Comparison of ENCODE assay signal across 24 cellular contexts in genomic region chr11:70729949-70730348, GRCh38.
"Had no signal": no experiment of that assay in that cellular context is flagged by ENCODE, and none has a peak within 500 bp of the region (broad histone marks: within the 10 kb centered on the region; RNA-seq: fewer than 3 reads in every experiment).

No MANE protein-coding gene starts in this region.

- H3K4me1 Mint-ChIP-seq: immature natural killer cell; memory B cell; naive thymus-derived CD8-positive, alpha-beta T cell; stimulated activated memory B cell treated with anti-CD40 and anti-IgM and Interleukin-4, amounts not matched to agents 10 μg/mL and 1 μg/mL and 100 μg/mL, for 72 hours had no signal

- H3K9me3 ChIP-seq: adrenal gland, pancreas, right lobe of liver, thoracic aorta, upper lobe of left lung had no signal

- DNase-seq: activated CD4-positive, CD25-positive, alpha-beta regulatory T cell treated with anti-CD3 and anti-CD28 coated beads, Interleukin-2, amount 50 U/mL, for 72 hours; activated CD8-positive, alpha-beta memory T cell treated with anti-CD3 and anti-CD28 coated beads for 24 hours; activated effector memory CD4-positive, alpha-beta T cell treated with anti-CD3 and anti-CD28 coated beads, Interleukin-2, amount 50 U/mL, for 16 hours; activated T-cell treated with anti-CD3 and anti-CD28 coated beads, Interleukin-2, amount 50 U/mL, for 72 hours; adrenal gland; dermis blood vessel endothelial cell; effector memory CD4-positive, alpha-beta T cell; immature natural killer cell; stimulated activated CD4-positive, alpha-beta T cell treated with anti-CD3 and anti-CD28 coated beads, Interleukin-4, amount 100 ng/mL, for 4 hours; T1000; upper lobe of left lung had no signal

- H3K9me3 Mint-ChIP-seq: activated naive CD4-positive, alpha-beta T cell treated with anti-CD3 and anti-CD28 coated beads, Interleukin-2, amount 50 U/mL, for 72 hours; immature natural killer cell; memory B cell had no signal

- H3K4me3 ChIP-seq: adrenal gland, esophagus muscularis mucosa, gastroesophageal sphincter, heart left ventricle, pancreas, right lobe of liver, smooth muscle cell, thoracic aorta, upper lobe of left lung had no signal

- H3K27me3 Mint-ChIP-seq: memory B cell had no signal

- ATAC-seq: activated naive CD4-positive, alpha-beta T cell treated with anti-CD3 and anti-CD28 coated beads, Interleukin-2, amount 50 U/mL, for 72 hours; activated T-cell treated with anti-CD3 and anti-CD28 coated beads, Interleukin-2, amount 50 U/mL, for 72 hours; gastroesophageal sphincter; heart left ventricle; naive thymus-derived CD8-positive, alpha-beta T cell; pancreas; right lobe of liver; stimulated activated memory B cell treated with anti-CD40 and anti-IgM and Interleukin-4, amounts not matched to agents 10 μg/mL and 1 μg/mL and 100 μg/mL, for 72 hours had no signal

- H3K36me3 Mint-ChIP-seq: activated naive CD4-positive, alpha-beta T cell treated with anti-CD3 and anti-CD28 coated beads, Interleukin-2, amount 50 U/mL, for 72 hours; immature natural killer cell; memory B cell; naive thymus-derived CD8-positive, alpha-beta T cell; stimulated activated memory B cell treated with anti-CD40 and anti-IgM and Interleukin-4, amounts not matched to agents 10 μg/mL and 1 μg/mL and 100 μg/mL, for 72 hours had no signal

- H3K27ac Mint-ChIP-seq: activated T-cell treated with anti-CD3 and anti-CD28 coated beads, Interleukin-2, amount 50 U/mL, for 72 hours; immature natural killer cell; memory B cell; naive thymus-derived CD8-positive, alpha-beta T cell; stimulated activated memory B cell treated with anti-CD40 and anti-IgM and Interleukin-4, amounts not matched to agents 10 μg/mL and 1 μg/mL and 100 μg/mL, for 72 hours had no signal

- H3K27ac ChIP-seq: adrenal gland, esophagus muscularis mucosa, gastroesophageal sphincter, heart left ventricle, pancreas, right lobe of liver, thoracic aorta, upper lobe of left lung had no signal

- H3K4me1 ChIP-seq: adrenal gland, esophagus muscularis mucosa, gastroesophageal sphincter, heart left ventricle, pancreas, right lobe of liver, upper lobe of left lung had no signal

- FAIRE-seq: bronchial epithelial cell, endothelial cell of umbilical vein, pancreas had no signal

- H3K36me3 ChIP-seq: adrenal gland, esophagus muscularis mucosa, gastroesophageal sphincter, heart left ventricle, pancreas, right lobe of liver, thoracic aorta, upper lobe of left lung had no signal

- H3K4me3 Mint-ChIP-seq: activated T-cell treated with anti-CD3 and anti-CD28 coated beads, Interleukin-2, amount 50 U/mL, for 72 hours; immature natural killer cell; memory B cell; naive thymus-derived CD8-positive, alpha-beta T cell; stimulated activated memory B cell treated with anti-CD40 and anti-IgM and Interleukin-4, amounts not matched to agents 10 μg/mL and 1 μg/mL and 100 μg/mL, for 72 hours had no signal
